Comparison of ENCODE assay signal across 8 cellular contexts in the genomic region with DNA sequence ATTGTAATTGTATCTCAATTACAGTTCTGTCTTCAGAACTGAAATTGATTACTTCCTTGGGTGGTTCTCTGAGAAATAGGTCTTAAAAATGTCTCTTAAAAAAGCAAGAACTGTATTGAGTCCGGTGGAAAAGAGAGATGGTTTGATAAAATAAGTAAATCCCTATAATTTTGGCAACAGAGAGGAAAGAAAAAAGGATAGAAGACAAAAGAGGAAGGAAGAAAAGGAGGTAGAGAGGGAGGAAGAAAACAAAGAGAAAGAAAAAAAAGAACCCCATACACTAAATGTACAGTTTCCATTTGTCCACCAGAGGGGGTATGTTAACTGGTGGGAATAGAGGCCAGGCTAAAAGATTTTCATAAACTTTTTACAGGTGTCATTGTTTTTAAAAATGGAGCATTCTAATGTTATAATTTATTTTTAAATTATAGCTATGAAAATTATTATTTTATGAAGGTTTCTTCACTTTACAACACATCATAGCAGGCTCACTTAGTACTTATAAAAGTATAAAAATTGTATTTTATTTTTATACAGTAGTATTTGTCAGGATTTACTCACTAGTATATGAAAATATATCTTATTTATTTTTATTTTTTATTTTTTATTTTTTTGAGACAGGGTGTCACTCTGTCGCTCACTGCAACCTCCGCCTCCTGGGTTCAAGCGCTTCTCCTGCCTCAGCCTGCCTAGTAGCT. TPM values are rescaled to one million over a fixed set of nuclear protein-coding genes. Genes with fewer than 3 reads are reported as not detected.
DNase-seq lines count a peak whose midpoint lies in the region; ATAC-seq and TF ChIP-seq lines count a peak whose summit lies in the region.

No MANE protein-coding gene starts in this region.

- H3K36me3 ChIP-seq in prostate gland = no peaks in the 10 kb centered on the region

- intact Hi-C loops in prostate gland (cut with DNase I) = loop anchor here (10.0 kb wide), 2 partner anchors 61 to 281 kb away; no protein-coding TSS in a partner anchor

- 65% methylated on average over 4 of the region's 4 CpGs for WGBS in prostate gland

- no peaks in the 10 kb centered on the region for H3K9me3 ChIP-seq in prostate gland

- peak overlapping the region; percentile 17 for H3K4me3 ChIP-seq in NB4 (ENCODE audit: low read depth, low read length)
- no peak overlapping the region for H3K4me3 ChIP-seq in epithelial cell of esophagus (ENCODE audit: low read length)
- H3K4me3 ChIP-seq in prostate gland = no peak overlapping the region

- no peaks in the 10 kb centered on the region for H3K4me1 ChIP-seq in prostate gland (replicated peaks)

- peak; percentile 59 for TF ChIP-seq CTCF in NB4 (IDR thresholded peaks at IDR 0.05; ENCODE audit: low read depth, low read length)
- peak; percentile 64 for TF ChIP-seq CTCF in epithelial cell of esophagus (IDR thresholded peaks at IDR 0.05; ENCODE audit: insufficient read depth, low read depth, low read length, missing control alignments)
- TF ChIP-seq CTCF in prostate gland (IDR thresholded peaks at IDR 0.05) = peak; percentile 75 to 86 (median 80)

- ATAC-seq in SK-N-SH treated with all-trans-retinoic acid at 6 μM for 48 hours (no peak), HG03520 (IDR thresholded peaks at IDR 0.05; ENCODE audit: unreplicated experiment) (no peak)

- TF ChIP-seq POLR2A in NB4 (IDR thresholded peaks at IDR 0.05; ENCODE audit: extremely low read depth, insufficient read length) (no peak), prostate gland (IDR thresholded peaks at IDR 0.05) (no peak)

- DNase-seq in SHP77 (lab: John Stamatoyannopoulos, UW) (peak; percentile 58 to 60), SHP77 treated with DMSO at 0.1 percent for 48 hours (lab: John Stamatoyannopoulos, UW) (no peak), NB4 (ENCODE audit: low read depth) (peak; percentile 58), epithelial cell of esophagus (ENCODE audit: low read depth) (peak; percentile 54), prostate gland (ENCODE audit: low spot score) (no peak)
- no peak for DNase-seq in activated CD4-positive, alpha-beta T cell treated with anti-CD3 and anti-CD28 coated beads, Interleukin-2, amount 50 U/mL, for 48 hours

- H3K27ac ChIP-seq in prostate gland = no peak overlapping the region

- H3K27me3 ChIP-seq in prostate gland (replicated peaks; ENCODE audit: insufficient read depth) = no peaks in the 10 kb centered on the region

TF ChIP-seq in SK-N-SH treated with all-trans-retinoic acid at 6 μM for 48 hours, 23 proteins besides CTCF, POLR2A, EP300 and RAD21:
- TF ChIP-seq, protein P1, sequence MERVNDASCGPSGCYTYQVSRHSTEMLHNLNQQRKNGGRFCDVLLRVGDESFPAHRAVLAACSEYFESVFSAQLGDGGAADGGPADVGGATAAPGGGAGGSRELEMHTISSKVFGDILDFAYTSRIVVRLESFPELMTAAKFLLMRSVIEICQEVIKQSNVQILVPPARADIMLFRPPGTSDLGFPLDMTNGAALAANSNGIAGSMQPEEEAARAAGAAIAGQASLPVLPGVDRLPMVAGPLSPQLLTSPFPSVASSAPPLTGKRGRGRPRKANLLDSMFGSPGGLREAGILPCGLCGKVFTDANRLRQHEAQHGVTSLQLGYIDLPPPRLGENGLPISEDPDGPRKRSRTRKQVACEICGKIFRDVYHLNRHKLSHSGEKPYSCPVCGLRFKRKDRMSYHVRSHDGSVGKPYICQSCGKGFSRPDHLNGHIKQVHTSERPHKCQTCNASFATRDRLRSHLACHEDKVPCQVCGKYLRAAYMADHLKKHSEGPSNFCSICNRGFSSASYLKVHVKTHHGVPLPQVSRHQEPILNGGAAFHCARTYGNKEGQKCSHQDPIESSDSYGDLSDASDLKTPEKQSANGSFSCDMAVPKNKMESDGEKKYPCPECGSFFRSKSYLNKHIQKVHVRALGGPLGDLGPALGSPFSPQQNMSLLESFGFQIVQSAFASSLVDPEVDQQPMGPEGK (CRISPR knock-in tag; IDR thresholded peaks at IDR 0.05; ENCODE audit: borderline replicate concordance) = no peak
- TF ChIP-seq TOX (CRISPR knock-in tag; IDR thresholded peaks at IDR 0.05; ENCODE audit: borderline replicate concordance) = 0 out of 2 replicates have a peak, but pooled peaks have one; percentile 27

RNA-seq across cellular contexts. Expression of a gene that starts 2.1 kb away (rescaled TPM):
- total RNA-seq in prostate gland = 10 to 100 TPM in 1 of 2 donors, 1 to 10 TPM in 1; 6.8 to 15.1 TPM

RNA-seq across cellular contexts. Expression of a gene that starts 4.7 kb away (rescaled TPM):
- total RNA-seq in prostate gland = 100 to 1,000 TPM; 116 to 179 TPM

Comparison
In these comparisons a context has a peak if more than half of its experiments do, and no peak if none do; other contexts are left out.
1. DNase-seq: peak in SHP77 (2 of 2), NB4 (single experiment) and epithelial cell of esophagus (single experiment); none in SHP77 treated with DMSO at 0.1 percent for 48 hours (single experiment), prostate gland (single experiment) and activated CD4-positive, alpha-beta T cell treated with anti-CD3 and anti-CD28 coated beads, Interleukin-2, amount 50 U/mL, for 48 hours (0 of 2).
2. Peak in every context shown above with its lines, with median percentiles within 50 percentile points of each other: CTCF ChIP-seq.